ENCODE assay signal across 8 cellular contexts in genomic region chr12:57899010-57899662, GRCh38.
A peak's percentile ranks its signal among the peaks of the same experiment; 100 is the strongest.
DNase-seq lines count a peak whose midpoint lies in the region; TF ChIP-seq lines count a peak whose summit lies in the region.

No MANE protein-coding gene starts in this region.

- DNase-seq in GM12864 (ENCODE audit: low read depth) (peak; percentile 70), HCEC 1CT (peak; percentile 32), NCI-H2196 treated with DMSO at 0.1 percent for 48 hours (lab: John Stamatoyannopoulos, UW; ENCODE audit: unreplicated experiment) (peak; percentile 46), fibroblast of peridontal ligament (ENCODE audit: extremely low read depth) (peak; percentile 70), NOMO-1 treated with dmso at 0.1 percent for 144 hours (lab: John Stamatoyannopoulos, UW; ENCODE audit: unreplicated experiment) (no peak), NCI-H1048 (lab: John Stamatoyannopoulos, UW) (no peak)
- peak; percentile 80 for DNase-seq in activated T-cell treated with anti-CD3 and anti-CD28 coated beads, Interleukin-2, amount 50 U/mL, for 1 hour
- DNase-seq in stimulated activated CD4-positive, alpha-beta T cell treated with anti-CD3 and anti-CD28 coated beads, Interleukin-15, amount 100 ng/mL, for 24 hours: peak; percentile 88

- H3K4me3 ChIP-seq in GM12864 (ENCODE audit: low read depth, low read length): no peak overlapping the region

- TF ChIP-seq CTCF in GM12864 (IDR thresholded peaks at IDR 0.05; ENCODE audit: low read depth, low read length, missing control alignments): no peak

Comparison
In these comparisons a context has a peak if more than half of its experiments do, and no peak if none do; other contexts are left out.
1. DNase-seq: peak in GM12864 (single experiment), HCEC 1CT (single experiment), NCI-H2196 treated with DMSO at 0.1 percent for 48 hours (single experiment), activated T-cell treated with anti-CD3 and anti-CD28 coated beads, Interleukin-2, amount 50 U/mL, for 1 hour (single experiment), fibroblast of peridontal ligament (single experiment) and stimulated activated CD4-positive, alpha-beta T cell treated with anti-CD3 and anti-CD28 coated beads, Interleukin-15, amount 100 ng/mL, for 24 hours (single experiment); none in NOMO-1 treated with dmso at 0.1 percent for 144 hours (single experiment) and NCI-H1048 (single experiment).